In genomic region chr17:34527121-34527907, GRCh38 we compare ENCODE assay signal across 21 cellular contexts. TPM values are rescaled to one million over a fixed set of nuclear protein-coding genes. Genes with fewer than 3 reads are reported as not detected.
"Had no signal": no experiment of that assay in that cellular context is flagged by ENCODE, and none has a peak within 500 bp of the region (broad histone marks: within the 10 kb centered on the region; RNA-seq: fewer than 3 reads in every experiment).

No MANE protein-coding gene starts in this region.

- H3K9me3 ChIP-seq: adrenal gland, Peyer's patch, SJCRH30 had no signal

- DNase-seq: activated CD4-positive, alpha-beta T cell treated with anti-CD3 and anti-CD28 coated beads, Interleukin-2, amount 50 U/mL, for 4 hours; activated CD4-positive, CD25-positive, alpha-beta regulatory T cell treated with anti-CD3 and anti-CD28 coated beads, Interleukin-2, amount 50 U/mL, for 72 hours; activated CD8-positive, alpha-beta memory T cell treated with anti-CD3 and anti-CD28 coated beads, Interleukin-2, amount 50 U/mL, for 48 hours; activated CD8-positive, alpha-beta T cell treated with anti-CD3 and anti-CD28 coated beads, Interleukin-2, amount 10 ng/mL, durations not matched to agents 7 days and 5 days; activated naive CD4-positive, alpha-beta T cell treated with anti-CD3 and anti-CD28 coated beads, Interleukin-2, amount 50 U/mL, for 16 hours; activated naive CD8-positive, alpha-beta T cell treated with anti-CD3 and anti-CD28 coated beads, Interleukin-2, amount 10 ng/mL, durations not matched to agents 7 days and 5 days; activated T-cell treated with anti-CD3 and anti-CD28 coated beads, Interleukin-2, amount 50 U/mL, for 1 hour; adrenal gland; anterior cingulate cortex; cerebellar nuclear complex; NCI-H1105 treated with DMSO at 0.1 percent for 48 hours; NCI-H146; NCI-H187 treated with DMSO at 0.1 percent for 48 hours; NCI-H2171 treated with DMSO at 0.1 percent for 48 hours; NCI-H226; NK-92 treated with Interleukin-12 subunit alpha and Interleukin-12 subunit beta, amount 100 ng/mL, for 24 hours; Peyer's patch; Right ventricle myocardium superior had no signal

- H3K36me3 Mint-ChIP-seq: activated naive CD8-positive, alpha-beta T cell treated with anti-CD3 and anti-CD28 coated beads, Interleukin-2, amount 10 ng/mL, durations not matched to agents 7 days and 5 days had no signal

- H3K27me3 ChIP-seq: Peyer's patch had no signal

- H3K4me3 Mint-ChIP-seq: activated CD8-positive, alpha-beta T cell treated with anti-CD3 and anti-CD28 coated beads, Interleukin-2, amount 10 ng/mL, durations not matched to agents 7 days and 5 days; activated naive CD8-positive, alpha-beta T cell treated with anti-CD3 and anti-CD28 coated beads, Interleukin-2, amount 10 ng/mL, durations not matched to agents 7 days and 5 days; T-helper 1 cell treated with Interleukin-12 subunit alpha and Interleukin-12 subunit beta and Interleukin-4 antibody, amounts not matched to agents 30 μg/mL and 1 μg/mL, for 36 hours had no signal

- H3K4me3 ChIP-seq: adrenal gland, Peyer's patch, SJCRH30 had no signal

- H3K9me3 Mint-ChIP-seq: activated naive CD8-positive, alpha-beta T cell treated with anti-CD3 and anti-CD28 coated beads, Interleukin-2, amount 10 ng/mL, durations not matched to agents 7 days and 5 days; T-helper 1 cell treated with Interleukin-12 subunit alpha and Interleukin-12 subunit beta and Interleukin-4 antibody, amounts not matched to agents 30 μg/mL and 1 μg/mL, for 36 hours had no signal

- H3K27ac Mint-ChIP-seq: activated CD8-positive, alpha-beta T cell treated with anti-CD3 and anti-CD28 coated beads, Interleukin-2, amount 10 ng/mL, durations not matched to agents 7 days and 5 days; activated naive CD8-positive, alpha-beta T cell treated with anti-CD3 and anti-CD28 coated beads, Interleukin-2, amount 10 ng/mL, durations not matched to agents 7 days and 5 days; T-helper 1 cell treated with Interleukin-12 subunit alpha and Interleukin-12 subunit beta and Interleukin-4 antibody, amounts not matched to agents 30 μg/mL and 1 μg/mL, for 36 hours had no signal

- H3K4me1 ChIP-seq: Peyer's patch, SJCRH30 had no signal

- ATAC-seq: activated CD8-positive, alpha-beta T cell treated with anti-CD3 and anti-CD28 coated beads, Interleukin-2, amount 10 ng/mL, durations not matched to agents 7 days and 5 days had no signal

- H3K36me3 ChIP-seq: adrenal gland, Peyer's patch, SJCRH30 had no signal

- H3K27ac ChIP-seq: adrenal gland, Peyer's patch, RWPE1, SJCRH30 had no signal

- H3K4me1 Mint-ChIP-seq: activated naive CD8-positive, alpha-beta T cell treated with anti-CD3 and anti-CD28 coated beads, Interleukin-2, amount 10 ng/mL, durations not matched to agents 7 days and 5 days had no signal

RNA-seq across cellular contexts. Expression of gene TMEM132E, which starts 52.1 kb away (rescaled TPM):
- total RNA-seq: activated CD8-positive, alpha-beta T cell treated with anti-CD3 and anti-CD28 coated beads, Interleukin-2, amount 10 ng/mL, durations not matched to agents 7 days and 5 days; Right ventricle myocardium superior; SJCRH30 had no signal
